8 cellular contexts compared by ENCODE assay signal in genomic region chr6:43575105-43575771, GRCh38. TPM values are rescaled to one million over a fixed set of nuclear protein-coding genes. Genes with fewer than 3 reads are reported as not detected.
A peak's percentile ranks its signal among the peaks of the same experiment; 100 is the strongest.
DNase-seq lines count a peak whose midpoint lies in the region; ATAC-seq and TF ChIP-seq lines count a peak whose summit lies in the region.

No MANE protein-coding gene starts in this region.

- no peak for ATAC-seq in CD4-positive, alpha-beta T cell (ENCODE audit: poor library complexity)
- ATAC-seq in GM21423 (IDR thresholded peaks at IDR 0.05; ENCODE audit: unreplicated experiment) (peak; percentile 24), HG02798 (IDR thresholded peaks at IDR 0.05; ENCODE audit: poor library complexity, unreplicated experiment) (no peak), GM18520 (IDR thresholded peaks at IDR 0.05; ENCODE audit: unreplicated experiment) (no peak)
- ATAC-seq in activated CD8-positive, alpha-beta T cell treated with anti-CD3 and anti-CD28 coated beads for 36 hours: no peak

- H3K4me3 ChIP-seq in MG63: peak overlapping the region; percentile 95

- no peaks in the 10 kb centered on the region for H3K9me3 ChIP-seq in CD4-positive, alpha-beta T cell (ENCODE audit: control insufficient read depth, low read length)
- H3K9me3 ChIP-seq in MG63: no peaks in the 10 kb centered on the region

- peaks cover 57% of the 10 kb centered on the region for H3K36me3 Mint-ChIP-seq in CD4-positive, alpha-beta T cell (ENCODE audit: low read depth)
- H3K36me3 Mint-ChIP-seq in activated CD8-positive, alpha-beta T cell treated with anti-CD3 and anti-CD28 coated beads for 36 hours (ENCODE audit: low read depth): peaks cover 42% of the 10 kb centered on the region
- peaks cover 19% of the 10 kb centered on the region for H3K36me3 Mint-ChIP-seq in osteocyte (ENCODE audit: unreplicated experiment)

- no peaks in the 10 kb centered on the region for H3K27me3 Mint-ChIP-seq in CD4-positive, alpha-beta T cell
- H3K27me3 Mint-ChIP-seq in activated CD8-positive, alpha-beta T cell treated with anti-CD3 and anti-CD28 coated beads for 36 hours: no peaks in the 10 kb centered on the region
- H3K27me3 Mint-ChIP-seq in osteocyte (ENCODE audit: unreplicated experiment): no peaks in the 10 kb centered on the region

- CTCF ChIA-PET in CD4-positive, alpha-beta T cell (lab: Charles Lee): interaction anchor here (0.8 kb wide), 1 partner anchor 9 kb away, joined by 3 read pairs; no protein-coding TSS in a partner anchor
- CTCF ChIA-PET in activated CD8-positive, alpha-beta T cell treated with anti-CD3 and anti-CD28 coated beads for 36 hours (lab: Charles Lee): interaction anchor here (0.8 to 3.7 kb wide), 4 partner anchors 17 to 346 kb away, joined by 3 to 16 read pairs (median 4); partner anchors contain the start of gene DNPH1

- H3K36me3 ChIP-seq in MG63: peaks cover 21% of the 10 kb centered on the region

- H3K27ac Mint-ChIP-seq in CD4-positive, alpha-beta T cell: peak overlapping the region; percentile 90
- peak overlapping the region; percentile 84 for H3K27ac Mint-ChIP-seq in activated CD8-positive, alpha-beta T cell treated with anti-CD3 and anti-CD28 coated beads for 36 hours
- peak overlapping the region; percentile 72 for H3K27ac Mint-ChIP-seq in osteocyte (ENCODE audit: unreplicated experiment)

- peak overlapping the region; percentile 58 for H3K27ac ChIP-seq in CD4-positive, alpha-beta T cell (ENCODE audit: low read depth, low read length)

- peak overlapping the region; percentile 92 for H3K4me3 Mint-ChIP-seq in CD4-positive, alpha-beta T cell
- H3K4me3 Mint-ChIP-seq in activated CD8-positive, alpha-beta T cell treated with anti-CD3 and anti-CD28 coated beads for 36 hours: peak overlapping the region; percentile 90
- peak overlapping the region; percentile 96 for H3K4me3 Mint-ChIP-seq in osteocyte (ENCODE audit: unreplicated experiment)

- no peaks in the 10 kb centered on the region for H3K9me3 Mint-ChIP-seq in CD4-positive, alpha-beta T cell
- H3K9me3 Mint-ChIP-seq in activated CD8-positive, alpha-beta T cell treated with anti-CD3 and anti-CD28 coated beads for 36 hours: no peaks in the 10 kb centered on the region
- no peaks in the 10 kb centered on the region for H3K9me3 Mint-ChIP-seq in osteocyte (ENCODE audit: unreplicated experiment)

- intact Hi-C loops in CD4-positive, alpha-beta T cell (cut with DNase I, micrococcal nuclease): loop anchor here in 1 of 2 experiments (2.0 to 10.0 kb wide), 3 partner anchors 54 to 690 kb away; partner anchors contain the start of genes ABCC10, GTPBP2 and NFKBIE
- intact Hi-C loops in activated CD8-positive, alpha-beta T cell treated with anti-CD3 and anti-CD28 coated beads for 36 hours (cut with micrococcal nuclease): no loop called here

- POLR2A ChIA-PET in CD4-positive, alpha-beta T cell (lab: Charles Lee): interaction anchor here (0.8 to 1.6 kb wide), 4 partner anchors 9 to 696 kb away, joined by 3 to 8 read pairs (median 6); partner anchors contain the start of genes GTPBP2, MAD2L1BP and RPL7L1
- POLR2A ChIA-PET in activated CD8-positive, alpha-beta T cell treated with anti-CD3 and anti-CD28 coated beads for 36 hours (lab: Charles Lee): interaction anchor here (0.6 to 3.2 kb wide), 16 partner anchors 8 to 149 kb away, joined by 3 to 20 read pairs (median 3); partner anchors contain the start of genes GTPBP2, MAD2L1BP, POLR1C and YIPF3

- DNase-seq in CD4-positive, alpha-beta T cell: peak in 1 of 10 experiments; percentile 1
- DNase-seq in MG63: peak; percentile 38
- DNase-seq in activated CD8-positive, alpha-beta T cell treated with anti-CD3 and anti-CD28 coated beads for 36 hours: peak; percentile 64
- peak; percentile 34 for DNase-seq in glomerular visceral epithelial cell (ENCODE audit: extremely low spot score)
- no peak for DNase-seq in osteocyte (ENCODE audit: extremely low spot score, unreplicated experiment)

- peaks cover 31% of the 10 kb centered on the region for H3K4me1 Mint-ChIP-seq in CD4-positive, alpha-beta T cell (ENCODE audit: low read depth)
- peaks cover 46% of the 10 kb centered on the region for H3K4me1 Mint-ChIP-seq in activated CD8-positive, alpha-beta T cell treated with anti-CD3 and anti-CD28 coated beads for 36 hours (ENCODE audit: low read depth)
- peaks cover 32% of the 10 kb centered on the region for H3K4me1 Mint-ChIP-seq in osteocyte (ENCODE audit: unreplicated experiment)

- TF ChIP-seq CTCF in CD4-positive, alpha-beta T cell (IDR thresholded peaks at IDR 0.05): no peak
- no peak for TF ChIP-seq CTCF in activated CD8-positive, alpha-beta T cell treated with anti-CD3 and anti-CD28 coated beads for 36 hours (IDR thresholded peaks at IDR 0.05)
- TF ChIP-seq CTCF in osteocyte (IDR thresholded peaks at IDR 0.05): no peak

- no peaks in the 10 kb centered on the region for H3K27me3 ChIP-seq in CD4-positive, alpha-beta T cell (ENCODE audit: control insufficient read depth, insufficient read depth, low read length)
- H3K27me3 ChIP-seq in MG63: no peaks in the 10 kb centered on the region

RNA-seq across cellular contexts. Expression of gene XPO5, which starts 0.6 kb away (rescaled TPM):
- total RNA-seq in CD4-positive, alpha-beta T cell: 10 to 100 TPM; 26.8 to 31.2 TPM
- 26.6 and 35.7 TPM in 2 replicates for total RNA-seq in MG63 (2014; rRNA removed; shearing (Covaris generic); ENCODE audit: low replicate concordance)
- 10 to 100 TPM; 92.3 to 92.6 TPM for total RNA-seq in activated CD8-positive, alpha-beta T cell treated with anti-CD3 and anti-CD28 coated beads for 36 hours
- 35.0 and 38.7 TPM in 2 replicates for total RNA-seq in osteocyte

RNA-seq across cellular contexts. Expression of gene POLH, which starts 0.7 kb away (rescaled TPM):
- total RNA-seq in CD4-positive, alpha-beta T cell: 1 to 10 TPM; 4.2 to 4.4 TPM
- total RNA-seq in MG63 (2014; rRNA removed; shearing (Covaris generic); ENCODE audit: low replicate concordance): 9.4 and 10.0 TPM in 2 replicates
- 10 to 100 TPM; 37.9 to 42.1 TPM for total RNA-seq in activated CD8-positive, alpha-beta T cell treated with anti-CD3 and anti-CD28 coated beads for 36 hours
- 27.7 and 28.2 TPM in 2 replicates for total RNA-seq in osteocyte

RNA-seq across cellular contexts. Expression of gene GTPBP2, which starts 53.8 kb away (rescaled TPM):
- total RNA-seq in CD4-positive, alpha-beta T cell: 10 to 100 TPM; 31.5 to 33.9 TPM
- total RNA-seq in MG63 (2014; rRNA removed; shearing (Covaris generic); ENCODE audit: low replicate concordance): 7.6 and 11.6 TPM in 2 replicates
- total RNA-seq in activated CD8-positive, alpha-beta T cell treated with anti-CD3 and anti-CD28 coated beads for 36 hours: 10 to 100 TPM; 46.2 to 55.3 TPM
- total RNA-seq in osteocyte: 84.9 and 86.4 TPM in 2 replicates

RNA-seq across cellular contexts. Expression of gene POLR1C, which starts 58.3 kb away (rescaled TPM):
- 10 to 100 TPM; 46.6 to 47.8 TPM for total RNA-seq in CD4-positive, alpha-beta T cell
- 24.6 and 37.6 TPM in 2 replicates for total RNA-seq in MG63 (2014; rRNA removed; shearing (Covaris generic); ENCODE audit: low replicate concordance)
- 10 to 100 TPM; 43.1 to 50.5 TPM for total RNA-seq in activated CD8-positive, alpha-beta T cell treated with anti-CD3 and anti-CD28 coated beads for 36 hours
- 27.9 and 32.8 TPM in 2 replicates for total RNA-seq in osteocyte

RNA-seq across cellular contexts. Expression of gene YIPF3, which starts 58.5 kb away (rescaled TPM):
- total RNA-seq in CD4-positive, alpha-beta T cell: 10 to 100 TPM; 36.5 to 37.9 TPM
- 41.1 and 51.9 TPM in 2 replicates for total RNA-seq in MG63 (2014; rRNA removed; shearing (Covaris generic); ENCODE audit: low replicate concordance)
- total RNA-seq in activated CD8-positive, alpha-beta T cell treated with anti-CD3 and anti-CD28 coated beads for 36 hours: 10 to 100 TPM; 32.6 to 33.9 TPM
- total RNA-seq in osteocyte: 148 and 151 TPM in 2 replicates
